In genomic region chr1:201383647-201384405, GRCh38 we compare ENCODE assay signal across 13 cellular contexts. TPM values are rescaled to one million over a fixed set of nuclear protein-coding genes. Genes with fewer than 3 reads are reported as not detected.
DNase-seq lines count a peak whose midpoint lies in the region; ATAC-seq, FAIRE-seq and TF ChIP-seq lines count a peak whose summit lies in the region.
"Had no signal": no experiment of that assay in that cellular context is flagged by ENCODE, and none has a peak within 500 bp of the region (broad histone marks: within the 10 kb centered on the region; RNA-seq: fewer than 3 reads in every experiment).

No MANE protein-coding gene starts in this region.

- H3K4me3 ChIP-seq in SJCRH30 (no peak overlapping the region), hepatocyte (no peak overlapping the region)
- H3K4me3 ChIP-seq: SK-N-MC had no signal

- DNase-seq in AG08395 (ENCODE audit: low spot score) (peak; percentile 90), HTR-8/SVneo (ENCODE audit: insufficient read length, low spot score) (peak; percentile 94), SJCRH30 (peak; percentile 98 to 99), hepatocyte (ENCODE audit: low spot score) (peak; percentile 72), nucleus accumbens (lab: John Stamatoyannopoulos, UW) (no peak), DMS79 (lab: John Stamatoyannopoulos, UW) (no peak)
- DNase-seq: activated T-cell treated with anti-CD3 and anti-CD28 coated beads, Interleukin-2, amount 50 U/mL, for 24 hours; DND-41 had no signal

- H3K79me2 ChIP-seq in hepatocyte = no peaks in the 10 kb centered on the region

- TF ChIP-seq CTCF in hepatocyte (IDR thresholded peaks at IDR 0.05; ENCODE audit: poor library complexity) = no peak

- no peaks in the 10 kb centered on the region for H3K9me2 ChIP-seq in hepatocyte (replicated peaks; ENCODE audit: insufficient read depth)

- peak; percentile 97 for FAIRE-seq in HTR-8/SVneo (lab: Jason Lieb, UNC)
- FAIRE-seq: endometrium had no signal

- peak overlapping the region; percentile 24 for H3K4me2 ChIP-seq in hepatocyte

- H4K20me1 ChIP-seq in hepatocyte (ENCODE audit: insufficient read depth, poor library complexity, severe bottlenecking) = no peaks in the 10 kb centered on the region

- H3K27me3 ChIP-seq in SJCRH30 (no peaks in the 10 kb centered on the region), hepatocyte (no peaks in the 10 kb centered on the region)

- ATAC-seq in HG03280 (IDR thresholded peaks at IDR 0.05; ENCODE audit: unreplicated experiment) = no peak
- ATAC-seq in GM18519 (IDR thresholded peaks at IDR 0.05; ENCODE audit: low FRiP score, unreplicated experiment) = no peak
- ATAC-seq: natural killer cell treated with Interleukin-12 subunit alpha and Interleukin-12 subunit beta and Interleukin-15 and Interleukin-18, amount 100 ng/mL, for 72 hours had no signal

- no peak overlapping the region for H2AFZ ChIP-seq in hepatocyte

- H3K9me3 ChIP-seq in SJCRH30 (replicated peaks) (no peaks in the 10 kb centered on the region), hepatocyte (ENCODE audit: low read depth) (no peaks in the 10 kb centered on the region)

- H3K27ac ChIP-seq in SJCRH30 (peak overlapping the region; percentile 68), hepatocyte (peak overlapping the region; percentile 74)
- H3K27ac ChIP-seq: SK-N-MC had no signal

- H3K4me1 ChIP-seq in SJCRH30 (peaks cover 31% of the 10 kb centered on the region), hepatocyte (ENCODE audit: insufficient read depth) (peaks cover 16% of the 10 kb centered on the region)

- 80% methylated on average over 4 of the region's 4 CpGs for WGBS in hepatocyte (ENCODE audit: low lambda C conversion rate, missing lambda C conversion rate)

- H3K36me3 ChIP-seq in SJCRH30 (no peaks in the 10 kb centered on the region), hepatocyte (replicated peaks; ENCODE audit: insufficient read depth, low read depth) (no peaks in the 10 kb centered on the region)

RNA-seq across cellular contexts. Expression of gene TNNT2, which starts 6.3 kb away (rescaled TPM):
- 74.9 and 90.0 TPM in 2 replicates for total RNA-seq in SJCRH30 (2014; rRNA removed; shearing (Covaris generic))
- total RNA-seq in hepatocyte = 22.3 and 25.9 TPM in 2 replicates
- 33.5 and 55.1 TPM in 2 replicates for polyA plus RNA-seq in hepatocyte
- total RNA-seq: natural killer cell treated with Interleukin-12 subunit alpha and Interleukin-12 subunit beta and Interleukin-15 and Interleukin-18, amount 100 ng/mL, for 72 hours had no signal

RNA-seq across cellular contexts. Expression of gene LAD1, which starts 15.3 kb away (rescaled TPM):
- 1.1 and 2.9 TPM in 2 replicates for total RNA-seq in SJCRH30 (2014; rRNA removed; shearing (Covaris generic))
- 64.2 and 66.9 TPM in 2 replicates for total RNA-seq in hepatocyte
- 63.5 and 68.6 TPM in 2 replicates for polyA plus RNA-seq in hepatocyte
- total RNA-seq: natural killer cell treated with Interleukin-12 subunit alpha and Interleukin-12 subunit beta and Interleukin-15 and Interleukin-18, amount 100 ng/mL, for 72 hours had no signal

RNA-seq across cellular contexts. Expression of gene TNNI1, which starts 37.7 kb away (rescaled TPM):
- 230 and 281 TPM in 2 replicates for total RNA-seq in SJCRH30 (2014; rRNA removed; shearing (Covaris generic))
- 2.6 and 4.1 TPM in 2 replicates for total RNA-seq in hepatocyte
- polyA plus RNA-seq in hepatocyte = 4.2 and 12.4 TPM in 2 replicates
- total RNA-seq: natural killer cell treated with Interleukin-12 subunit alpha and Interleukin-12 subunit beta and Interleukin-15 and Interleukin-18, amount 100 ng/mL, for 72 hours had no signal

Comparison
In these comparisons a context has a peak if more than half of its experiments do, and no peak if none do; other contexts are left out.
1. DNase-seq: peak in AG08395 (single experiment), HTR-8/SVneo (single experiment), SJCRH30 (2 of 2) and hepatocyte (single experiment); none in nucleus accumbens (0 of 56) and DMS79 (single experiment).
2. RNA of gene LAD1, which starts 15.3 kb away (total RNA-seq): 64.2 to 66.9 TPM in hepatocyte; 1.1 to 2.9 TPM in SJCRH30; every median in the first group is over 10 times any median in the second.
3. RNA of gene TNNI1, which starts 37.7 kb away (total RNA-seq): 230 to 281 TPM in SJCRH30; 2.6 to 4.1 TPM in hepatocyte; every median in the first group is over 10 times any median in the second.